In genomic region chr4:126547352-126547751, GRCh38 we compare ENCODE assay signal across 40 cellular contexts.
"Had no signal": no experiment of that assay in that cellular context is flagged by ENCODE, and none has a peak within 500 bp of the region (broad histone marks: within the 10 kb centered on the region; RNA-seq: fewer than 3 reads in every experiment).

No MANE protein-coding gene starts in this region.

- H3K36me3 ChIP-seq: adrenal gland, ascending aorta, brain microvascular endothelial cell, breast epithelium, cardiac muscle cell had no signal

- H3K9me3 ChIP-seq: adrenal gland, ascending aorta, body of pancreas, breast epithelium had no signal

- H3K27me3 ChIP-seq: adrenal gland, ascending aorta, body of pancreas, brain microvascular endothelial cell, breast epithelium, cardiac muscle cell had no signal

- H3K27ac Mint-ChIP-seq: activated naive CD4-positive, alpha-beta T cell treated with anti-CD3 and anti-CD28 coated beads for 36 hours; activated naive CD4-positive, alpha-beta T cell treated with anti-CD3 and anti-CD28 coated beads, Interleukin-2, amount 10 ng/mL, durations not matched to agents 7 days and 5 days; activated naive CD4-positive, alpha-beta T cell treated with anti-CD3 and anti-CD28 coated beads, Interleukin-2, amount 50 U/mL, for 24 hours; activated naive CD4-positive, alpha-beta T cell treated with anti-CD3 and anti-CD28 coated beads, Interleukin-2, amount 50 U/mL, for 72 hours; activated naive CD8-positive, alpha-beta T cell; activated naive CD8-positive, alpha-beta T cell treated with anti-CD3 and anti-CD28 coated beads for 36 hours; activated naive CD8-positive, alpha-beta T cell treated with anti-CD3 and anti-CD28 coated beads, Interleukin-2, amount 10 ng/mL, durations not matched to agents 7 days and 5 days; activated naive CD8-positive, alpha-beta T cell treated with anti-CD3 and anti-CD28 coated beads, Interleukin-2, amount 50 U/mL, for 24 hours; activated T-cell treated with anti-CD3 and anti-CD28 coated beads, Interleukin-2, amount 50 U/mL, for 24 hours; activated T-cell treated with anti-CD3 and anti-CD28 coated beads, Interleukin-2, amount 50 U/mL, for 72 hours; activated T-helper 1 cell treated with anti-CD3 and anti-CD28 coated beads, Interleukin-12 subunit alpha, Interleukin-12 subunit beta, Interleukin-2, Interleukin-4 antibody, amounts not matched to agents 30 ng/mL and 10 ng/mL and 1 ng/mL, durations not matched to agents 14 hours and 24 hours and 36 hours; activated T-helper 17 cell treated with anti-CD3 and anti-CD28 coated beads, Interleukin-2, amount 50 U/mL, for 72 hours; activated T-helper 2 cell treated with anti-CD3 and anti-CD28 coated beads, Interferon-gamma antibody, Interleukin-2, Interleukin-4, amounts not matched to agents 10 μg/mL and 5 μg/mL and 100 μg/mL, durations not matched to agents 14 hours and 24 hours and 36 hours; brain had no signal

- ATAC-seq: activated naive CD4-positive, alpha-beta T cell treated with anti-CD3 and anti-CD28 coated beads, Interleukin-2, amount 50 U/mL, for 72 hours; activated naive CD8-positive, alpha-beta T cell treated with anti-CD3 and anti-CD28 coated beads, Interleukin-2, amount 50 U/mL, for 24 hours; activated T-cell treated with anti-CD3 and anti-CD28 coated beads, Interleukin-2, amount 50 U/mL, for 4 hours; activated T-cell treated with anti-CD3 and anti-CD28 coated beads, Interleukin-2, amount 50 U/mL, for 72 hours; activated T-helper 17 cell treated with anti-CD3 and anti-CD28 coated beads, Interleukin-2, amount 50 U/mL, for 72 hours; body of pancreas had no signal

- FAIRE-seq: astrocyte, bronchial epithelial cell had no signal

- H3K9me3 Mint-ChIP-seq: activated naive CD4-positive, alpha-beta T cell treated with anti-CD3 and anti-CD28 coated beads for 36 hours; activated naive CD4-positive, alpha-beta T cell treated with anti-CD3 and anti-CD28 coated beads, Interleukin-2, amount 10 ng/mL, durations not matched to agents 7 days and 5 days; activated naive CD8-positive, alpha-beta T cell treated with anti-CD3 and anti-CD28 coated beads, Interleukin-2, amount 10 ng/mL, durations not matched to agents 7 days and 5 days; activated naive CD8-positive, alpha-beta T cell treated with anti-CD3 and anti-CD28 coated beads, Interleukin-2, amount 50 U/mL, for 24 hours; activated T-cell treated with anti-CD3 and anti-CD28 coated beads, Interleukin-2, amount 50 U/mL, for 24 hours; activated T-helper 1 cell treated with anti-CD3 and anti-CD28 coated beads, Interleukin-12 subunit alpha, Interleukin-12 subunit beta, Interleukin-2, Interleukin-4 antibody, amounts not matched to agents 30 ng/mL and 10 ng/mL and 1 ng/mL, durations not matched to agents 14 hours and 24 hours and 36 hours; brain had no signal

- H3K27me3 Mint-ChIP-seq: activated naive CD4-positive, alpha-beta T cell treated with anti-CD3 and anti-CD28 coated beads, Interleukin-2, amount 10 ng/mL, durations not matched to agents 7 days and 5 days; activated naive CD4-positive, alpha-beta T cell treated with anti-CD3 and anti-CD28 coated beads, Interleukin-2, amount 50 U/mL, for 24 hours; activated naive CD8-positive, alpha-beta T cell; activated naive CD8-positive, alpha-beta T cell treated with anti-CD3 and anti-CD28 coated beads for 36 hours; activated naive CD8-positive, alpha-beta T cell treated with anti-CD3 and anti-CD28 coated beads, Interleukin-2, amount 10 ng/mL, durations not matched to agents 7 days and 5 days; activated naive CD8-positive, alpha-beta T cell treated with anti-CD3 and anti-CD28 coated beads, Interleukin-2, amount 50 U/mL, for 24 hours; activated T-cell treated with anti-CD3 and anti-CD28 coated beads, Interleukin-2, amount 50 U/mL, for 24 hours; activated T-helper 17 cell treated with anti-CD3 and anti-CD28 coated beads, Interleukin-2, amount 50 U/mL, for 72 hours; brain; central memory CD8-positive, alpha-beta T cell had no signal

- H3K4me3 ChIP-seq: adrenal gland, ascending aorta, body of pancreas, breast epithelium, cardiac muscle cell had no signal

- H3K4me1 Mint-ChIP-seq: activated naive CD4-positive, alpha-beta T cell treated with anti-CD3 and anti-CD28 coated beads, Interleukin-2, amount 10 ng/mL, durations not matched to agents 7 days and 5 days; activated naive CD4-positive, alpha-beta T cell treated with anti-CD3 and anti-CD28 coated beads, Interleukin-2, amount 50 U/mL, for 24 hours; activated naive CD8-positive, alpha-beta T cell treated with anti-CD3 and anti-CD28 coated beads for 36 hours; activated naive CD8-positive, alpha-beta T cell treated with anti-CD3 and anti-CD28 coated beads, Interleukin-2, amount 10 ng/mL, durations not matched to agents 7 days and 5 days; activated naive CD8-positive, alpha-beta T cell treated with anti-CD3 and anti-CD28 coated beads, Interleukin-2, amount 50 U/mL, for 24 hours; activated T-helper 17 cell treated with anti-CD3 and anti-CD28 coated beads, Interleukin-2, amount 50 U/mL, for 72 hours; central memory CD8-positive, alpha-beta T cell had no signal

- H3K4me1 ChIP-seq: adrenal gland, ascending aorta, body of pancreas, breast epithelium had no signal

- H3K36me3 Mint-ChIP-seq: activated naive CD4-positive, alpha-beta T cell treated with anti-CD3 and anti-CD28 coated beads, Interleukin-2, amount 10 ng/mL, durations not matched to agents 7 days and 5 days; activated naive CD4-positive, alpha-beta T cell treated with anti-CD3 and anti-CD28 coated beads, Interleukin-2, amount 50 U/mL, for 24 hours; activated naive CD4-positive, alpha-beta T cell treated with anti-CD3 and anti-CD28 coated beads, Interleukin-2, amount 50 U/mL, for 72 hours; activated naive CD8-positive, alpha-beta T cell; activated naive CD8-positive, alpha-beta T cell treated with anti-CD3 and anti-CD28 coated beads for 36 hours; activated naive CD8-positive, alpha-beta T cell treated with anti-CD3 and anti-CD28 coated beads, Interleukin-2, amount 10 ng/mL, durations not matched to agents 7 days and 5 days; brain had no signal

- H3K27ac ChIP-seq: adrenal gland, ascending aorta, body of pancreas, brain microvascular endothelial cell, breast epithelium, cardiac muscle cell had no signal

- H3K4me3 Mint-ChIP-seq: activated naive CD4-positive, alpha-beta T cell treated with anti-CD3 and anti-CD28 coated beads for 36 hours; activated naive CD4-positive, alpha-beta T cell treated with anti-CD3 and anti-CD28 coated beads, Interleukin-2, amount 10 ng/mL, durations not matched to agents 7 days and 5 days; activated naive CD4-positive, alpha-beta T cell treated with anti-CD3 and anti-CD28 coated beads, Interleukin-2, amount 50 U/mL, for 24 hours; activated naive CD8-positive, alpha-beta T cell; activated naive CD8-positive, alpha-beta T cell treated with anti-CD3 and anti-CD28 coated beads for 36 hours; activated naive CD8-positive, alpha-beta T cell treated with anti-CD3 and anti-CD28 coated beads, Interleukin-2, amount 10 ng/mL, durations not matched to agents 7 days and 5 days; activated naive CD8-positive, alpha-beta T cell treated with anti-CD3 and anti-CD28 coated beads, Interleukin-2, amount 50 U/mL, for 24 hours; activated T-cell treated with anti-CD3 and anti-CD28 coated beads, Interleukin-2, amount 50 U/mL, for 24 hours; activated T-cell treated with anti-CD3 and anti-CD28 coated beads, Interleukin-2, amount 50 U/mL, for 4 hours; activated T-cell treated with anti-CD3 and anti-CD28 coated beads, Interleukin-2, amount 50 U/mL, for 72 hours; activated T-helper 1 cell treated with anti-CD3 and anti-CD28 coated beads, Interleukin-12 subunit alpha, Interleukin-12 subunit beta, Interleukin-2, Interleukin-4 antibody, amounts not matched to agents 30 ng/mL and 10 ng/mL and 1 ng/mL, durations not matched to agents 14 hours and 24 hours and 36 hours; activated T-helper 17 cell treated with anti-CD3 and anti-CD28 coated beads, Interleukin-2, amount 50 U/mL, for 72 hours; brain; central memory CD8-positive, alpha-beta T cell had no signal

- DNase-seq: activated effector memory CD4-positive, alpha-beta T cell treated with anti-CD3 and anti-CD28 coated beads, Interleukin-2, amount 50 U/mL, for 16 hours; activated effector memory CD4-positive, alpha-beta T cell treated with Interleukin-2 at 50 U/mL for 16 hours; activated gamma-delta T cell; activated gamma-delta T cell treated with Interleukin-2 at 50 U/mL for 16 hours; activated naive CD4-positive, alpha-beta T cell; activated naive CD4-positive, alpha-beta T cell treated with anti-CD3 and anti-CD28 coated beads for 36 hours; activated naive CD4-positive, alpha-beta T cell treated with anti-CD3 and anti-CD28 coated beads, Interleukin-2, amount 10 ng/mL, durations not matched to agents 7 days and 5 days; activated naive CD4-positive, alpha-beta T cell treated with anti-CD3 and anti-CD28 coated beads, Interleukin-2, amount 50 U/mL, for 16 hours; activated naive CD4-positive, alpha-beta T cell treated with Interleukin-2 at 50 U/mL for 16 hours; activated naive CD8-positive, alpha-beta T cell treated with anti-CD3 and anti-CD28 coated beads for 36 hours; activated naive CD8-positive, alpha-beta T cell treated with anti-CD3 and anti-CD28 coated beads, Interleukin-2, amount 10 ng/mL, durations not matched to agents 7 days and 5 days; activated naive CD8-positive, alpha-beta T cell treated with anti-CD3 and anti-CD28 coated beads, Interleukin-2, amount 50 U/mL, for 24 hours; activated T-cell treated with anti-CD3 and anti-CD28 coated beads, Interleukin-2, amount 50 U/mL, for 1 hour; activated T-cell treated with anti-CD3 and anti-CD28 coated beads, Interleukin-2, amount 50 U/mL, for 24 hours; activated T-cell treated with anti-CD3 and anti-CD28 coated beads, Interleukin-2, amount 50 U/mL, for 4 hours; activated T-cell treated with anti-CD3 and anti-CD28 coated beads, Interleukin-2, amount 50 U/mL, for 48 hours; activated T-cell treated with anti-CD3 and anti-CD28 coated beads, Interleukin-2, amount 50 U/mL, for 72 hours; adrenal gland; amniotic stem cell; amygdala; anterior cingulate cortex; aorta; body of pancreas; brain microvascular endothelial cell; caudate nucleus; central memory CD4-positive, alpha-beta T cell; cerebellar nuclear complex had no signal
